ENCODE assay signal across 9 cellular contexts in genomic region chrX:13254076-13254785, GRCh38.
DNase-seq lines count a peak whose midpoint lies in the region; ATAC-seq and TF ChIP-seq lines count a peak whose summit lies in the region.
"Had no signal": no experiment of that assay in that cellular context is flagged by ENCODE, and none has a peak within 500 bp of the region (broad histone marks: within the 10 kb centered on the region; RNA-seq: fewer than 3 reads in every experiment).

No MANE protein-coding gene starts in this region.

- H3K9me2 ChIP-seq in MM.1S (replicated peaks; ENCODE audit: insufficient read depth, low read length) = no peaks in the 10 kb centered on the region

- H4K20me1 ChIP-seq in MM.1S (ENCODE audit: insufficient read depth, low read length) = no peaks in the 10 kb centered on the region

- H2AFZ ChIP-seq in MM.1S (ENCODE audit: low read length) = no peak overlapping the region

- intact Hi-C loops in testis (cut with DNase I; ENCODE audit: low total_unique reads) (no loop called here), tibial artery (cut with DNase I; ENCODE audit: low total_unique reads) (no loop called here)

- no peak overlapping the region for H3K4me3 Mint-ChIP-seq in glutamatergic neuron (ENCODE audit: unreplicated experiment)

- no peaks in the 10 kb centered on the region for H3K27me3 Mint-ChIP-seq in glutamatergic neuron (ENCODE audit: unreplicated experiment)

- peak; percentile 53 for ATAC-seq in GM21528 (IDR thresholded peaks at IDR 0.05; ENCODE audit: low FRiP score, unreplicated experiment)

- H3K9me3 ChIP-seq in MM.1S (replicated peaks; ENCODE audit: insufficient read depth, low read length) = no peaks in the 10 kb centered on the region
- no peaks in the 10 kb centered on the region for H3K9me3 ChIP-seq in testis
- peaks cover 0 to 5% (median 0%) of the 10 kb centered on the region in 3 donors for H3K9me3 ChIP-seq in tibial artery

- H3K4me2 ChIP-seq in MM.1S (ENCODE audit: low read depth, low read length) = peak overlapping the region; percentile 31; the same call in 1 of the 2 replicates

- H3K79me2 ChIP-seq in MM.1S (ENCODE audit: low read length) = no peaks in the 10 kb centered on the region

- H3K36me3 ChIP-seq in MM.1S (replicated peaks; ENCODE audit: insufficient read depth, low read length) = no peaks in the 10 kb centered on the region
- H3K36me3 ChIP-seq in testis (ENCODE audit: low read depth, missing control alignments) = no peaks in the 10 kb centered on the region
- H3K36me3 ChIP-seq in tibial artery = no peaks in the 10 kb centered on the region

- no peaks in the 10 kb centered on the region for H3K36me3 Mint-ChIP-seq in glutamatergic neuron (ENCODE audit: unreplicated experiment)

- peaks cover 50% of the 10 kb centered on the region for H3K4me1 ChIP-seq in MM.1S (ENCODE audit: low read length)
- no peaks in the 10 kb centered on the region for H3K4me1 ChIP-seq in testis
- peaks cover 0 to 1% (median under 1%) of the 10 kb centered on the region in 4 donors for H3K4me1 ChIP-seq in tibial artery

- H3K9ac ChIP-seq in MM.1S (ENCODE audit: low read length) = no peak overlapping the region; the same call in 1 of the 2 replicates

- no peak for TF ChIP-seq POLR2A in testis (IDR thresholded peaks at IDR 0.05)

- H3K27ac Mint-ChIP-seq in glutamatergic neuron (ENCODE audit: unreplicated experiment) = no peak overlapping the region

- H3F3A ChIP-seq in MM.1S (ENCODE audit: insufficient read depth, low read length) = peaks cover 22% of the 10 kb centered on the region

- H3K27ac ChIP-seq in MM.1S (ENCODE audit: low read length) (peak overlapping the region; percentile 78), testis (no peak overlapping the region), tibial artery (no peak overlapping the region)
- H3K27ac ChIP-seq: VCaP had no signal

- H3K27me3 ChIP-seq in MM.1S (replicated peaks; ENCODE audit: insufficient read depth, low read length) (no peaks in the 10 kb centered on the region), testis (no peaks in the 10 kb centered on the region), tibial artery (no peaks in the 10 kb centered on the region)

- no peaks in the 10 kb centered on the region for H3K9me3 Mint-ChIP-seq in glutamatergic neuron (ENCODE audit: unreplicated experiment)

- H3K4me1 Mint-ChIP-seq in glutamatergic neuron (ENCODE audit: low read depth, unreplicated experiment) = no peaks in the 10 kb centered on the region

- no peak overlapping the region for H3K4me3 ChIP-seq in MM.1S (ENCODE audit: low read length)
- no peak overlapping the region for H3K4me3 ChIP-seq in cardiac fibroblast (replicated peaks in 1 of 2; ENCODE audit: low read depth in 2 of 2, low read length in 2 of 2)
- no peak overlapping the region for H3K4me3 ChIP-seq in testis
- H3K4me3 ChIP-seq in tibial artery = no peak overlapping the region
- H3K4me3 ChIP-seq: lung had no signal

- DNase-seq in MM.1S (peak; percentile 53), cardiac fibroblast (ENCODE audit: low read depth in 2 of 2) (peak; percentile 70 to 72), testis (peak; percentile 14), glutamatergic neuron (no peak), tibial artery (no peak)

- 55 to 63% methylated on average over 5 of the region's 5 CpGs for WGBS in testis, 2 donors

- peak; percentile 34 for TF ChIP-seq CTCF in GM12873 (IDR thresholded peaks at IDR 0.05; ENCODE audit: insufficient read depth, low read depth, low read length, missing control alignments)
- peak; percentile 26 for TF ChIP-seq CTCF in MM.1S (IDR thresholded peaks at IDR 0.05; ENCODE audit: low read length)
- no peak for TF ChIP-seq CTCF in cardiac fibroblast (IDR thresholded peaks at IDR 0.05; ENCODE audit: low read depth, low read length)
- no peak for TF ChIP-seq CTCF in testis (IDR thresholded peaks at IDR 0.05)
- no peak for TF ChIP-seq CTCF in glutamatergic neuron (IDR thresholded peaks at IDR 0.05; ENCODE audit: partially characterized antibody, unreplicated experiment)
- no peak for TF ChIP-seq CTCF in tibial artery (IDR thresholded peaks at IDR 0.05)

Comparison
In these comparisons a context has a peak if more than half of its experiments do, and no peak if none do; other contexts are left out.
1. CTCF ChIP-seq: peak in GM12873 (single experiment) and MM.1S (single experiment); none in cardiac fibroblast (single experiment), testis (0 of 3), glutamatergic neuron (single experiment) and tibial artery (0 of 2).
2. DNase-seq: peak in MM.1S (single experiment), cardiac fibroblast (2 of 2) and testis (single experiment); none in glutamatergic neuron (single experiment) and tibial artery (0 of 2).